In genomic region chr9:249025-249424, GRCh38 we compare ENCODE assay signal across 12 cellular contexts. TPM values are rescaled to one million over a fixed set of nuclear protein-coding genes. Genes with fewer than 3 reads are reported as not detected.
DNase-seq lines count a peak whose midpoint lies in the region; ATAC-seq and TF ChIP-seq lines count a peak whose summit lies in the region.
"Had no signal": no experiment of that assay in that cellular context is flagged by ENCODE, and none has a peak within 500 bp of the region (broad histone marks: within the 10 kb centered on the region; RNA-seq: fewer than 3 reads in every experiment).

No MANE protein-coding gene starts in this region.

- 75 to 88% (median 87%) methylated on average over 3 of the region's 3 CpGs for WGBS in psoas muscle, 3 donors
- 68% methylated on average over 3 of the region's 3 CpGs for WGBS in suprapubic skin

- no peaks in the 10 kb centered on the region for H3K4me1 ChIP-seq in psoas muscle
- H3K4me1 ChIP-seq in suprapubic skin, result no peaks in the 10 kb centered on the region
- peaks cover 17% of the 10 kb centered on the region for H3K4me1 ChIP-seq in lower lobe of right lung

- peak overlapping the region; percentile 7 for H3K27ac Mint-ChIP-seq in activated naive CD8-positive, alpha-beta T cell
- H3K27ac Mint-ChIP-seq in activated naive CD8-positive, alpha-beta T cell treated with anti-CD3 and anti-CD28 coated beads for 36 hours, result no peak overlapping the region

- DNase-seq in activated naive CD8-positive, alpha-beta T cell treated with anti-CD3 and anti-CD28 coated beads for 36 hours, result no peak
- peak; percentile 2 to 8 for DNase-seq in activated CD4-positive, alpha-beta T cell treated with anti-CD3 and anti-CD28 coated beads, Interleukin-2, amount 50 U/mL, for 4 hours
- DNase-seq in erythroblast (lab: John Stamatoyannopoulos, UW), result peak; percentile 21 to 44
- no peak for DNase-seq in nucleus accumbens (lab: John Stamatoyannopoulos, UW)
- DNase-seq in psoas muscle, result no peak
- no peak for DNase-seq in suprapubic skin (ENCODE audit: low spot score in 2 of 2)
- no peak for DNase-seq in lower lobe of right lung
- DNase-seq: DMS 273 treated with DMSO at 0.1 percent for 48 hours, mesenchymal stem cell, NCI-H2107, NCI-H774 had no signal

- TF ChIP-seq CTCF in psoas muscle (IDR thresholded peaks at IDR 0.05) (no peak), suprapubic skin (IDR thresholded peaks at IDR 0.05) (no peak), lower lobe of right lung (IDR thresholded peaks at IDR 0.05) (no peak)

- H3K27ac ChIP-seq in psoas muscle, result no peak overlapping the region
- H3K27ac ChIP-seq in suprapubic skin, result no peak overlapping the region
- no peak overlapping the region for H3K27ac ChIP-seq in lower lobe of right lung

- no peak overlapping the region for H3K4me3 Mint-ChIP-seq in activated naive CD8-positive, alpha-beta T cell
- H3K4me3 Mint-ChIP-seq in activated naive CD8-positive, alpha-beta T cell treated with anti-CD3 and anti-CD28 coated beads for 36 hours, result no peak overlapping the region

- peaks cover 2% of the 10 kb centered on the region for H3K27me3 Mint-ChIP-seq in activated naive CD8-positive, alpha-beta T cell
- H3K27me3 Mint-ChIP-seq in activated naive CD8-positive, alpha-beta T cell treated with anti-CD3 and anti-CD28 coated beads for 36 hours, result no peaks in the 10 kb centered on the region

- no peaks in the 10 kb centered on the region for H3K9me3 Mint-ChIP-seq in activated naive CD8-positive, alpha-beta T cell (ENCODE audit: low read depth)
- no peaks in the 10 kb centered on the region for H3K9me3 Mint-ChIP-seq in activated naive CD8-positive, alpha-beta T cell treated with anti-CD3 and anti-CD28 coated beads for 36 hours

- ATAC-seq in psoas muscle (no peak), lower lobe of right lung (no peak)

- H3K4me3 ChIP-seq in psoas muscle (no peak overlapping the region), suprapubic skin (no peak overlapping the region), lower lobe of right lung (no peak overlapping the region)

- H3K4me1 Mint-ChIP-seq in activated naive CD8-positive, alpha-beta T cell (ENCODE audit: low read depth), result peaks cover 15% of the 10 kb centered on the region
- peaks cover 13% of the 10 kb centered on the region for H3K4me1 Mint-ChIP-seq in activated naive CD8-positive, alpha-beta T cell treated with anti-CD3 and anti-CD28 coated beads for 36 hours

- H3K36me3 ChIP-seq in psoas muscle (ENCODE audit: insufficient read depth in 1 of 2, low read depth in 1 of 2) (no peaks in the 10 kb centered on the region), suprapubic skin (no peaks in the 10 kb centered on the region), lower lobe of right lung (no peaks in the 10 kb centered on the region)

- no peaks in the 10 kb centered on the region for H3K27me3 ChIP-seq in psoas muscle (ENCODE audit: insufficient read depth in 3 of 3, low read length in 2 of 3)
- no peaks in the 10 kb centered on the region for H3K27me3 ChIP-seq in suprapubic skin
- H3K27me3 ChIP-seq in lower lobe of right lung (ENCODE audit: low read depth), result no peaks in the 10 kb centered on the region

- TF ChIP-seq EP300 in suprapubic skin (IDR thresholded peaks at IDR 0.05), result no peak

- no peaks in the 10 kb centered on the region for H3K9me3 ChIP-seq in psoas muscle
- no peaks in the 10 kb centered on the region for H3K9me3 ChIP-seq in suprapubic skin
- H3K9me3 ChIP-seq in lower lobe of right lung, result no peaks in the 10 kb centered on the region

- TF ChIP-seq POLR2A in erythroblast (IDR thresholded peaks at IDR 0.05; ENCODE audit: low read length) (no peak), suprapubic skin (IDR thresholded peaks at IDR 0.05) (no peak)

- intact Hi-C loops in psoas muscle (cut with DNase I) (no loop called here), lower lobe of right lung (cut with DNase I) (no loop called here)

- H3K36me3 Mint-ChIP-seq in activated naive CD8-positive, alpha-beta T cell, result no peaks in the 10 kb centered on the region
- peaks cover 3% of the 10 kb centered on the region for H3K36me3 Mint-ChIP-seq in activated naive CD8-positive, alpha-beta T cell treated with anti-CD3 and anti-CD28 coated beads for 36 hours

RNA-seq across cellular contexts. Expression of gene DOCK8, which starts 34.4 kb away (rescaled TPM):
- total RNA-seq in activated naive CD8-positive, alpha-beta T cell treated with anti-CD3 and anti-CD28 coated beads for 36 hours, result 100 to 1,000 TPM; 130 to 132 TPM
- total RNA-seq in psoas muscle (1 to 10 TPM; 2.0 to 2.8 (median 2.5) TPM), suprapubic skin (10 to 100 TPM in 2 of 4 donors, 1 to 10 TPM in 2; 4.1 to 13.3 (median 10.3) TPM), lower lobe of right lung (112 TPM)
- polyA plus RNA-seq in psoas muscle, result under 1 TPM; 0.32 to 0.82 (median 0.56) TPM

Comparison
In these comparisons a context has a peak if more than half of its experiments do, and no peak if none do; other contexts are left out.
1. DNase-seq: peak in activated CD4-positive, alpha-beta T cell treated with anti-CD3 and anti-CD28 coated beads, Interleukin-2, amount 50 U/mL, for 4 hours (2 of 2) and erythroblast (2 of 2); none in activated naive CD8-positive, alpha-beta T cell treated with anti-CD3 and anti-CD28 coated beads for 36 hours (single experiment), nucleus accumbens (0 of 56), psoas muscle (0 of 2), suprapubic skin (0 of 2) and lower lobe of right lung (single experiment).